9 cellular contexts compared by ENCODE assay signal in the genomic region with DNA sequence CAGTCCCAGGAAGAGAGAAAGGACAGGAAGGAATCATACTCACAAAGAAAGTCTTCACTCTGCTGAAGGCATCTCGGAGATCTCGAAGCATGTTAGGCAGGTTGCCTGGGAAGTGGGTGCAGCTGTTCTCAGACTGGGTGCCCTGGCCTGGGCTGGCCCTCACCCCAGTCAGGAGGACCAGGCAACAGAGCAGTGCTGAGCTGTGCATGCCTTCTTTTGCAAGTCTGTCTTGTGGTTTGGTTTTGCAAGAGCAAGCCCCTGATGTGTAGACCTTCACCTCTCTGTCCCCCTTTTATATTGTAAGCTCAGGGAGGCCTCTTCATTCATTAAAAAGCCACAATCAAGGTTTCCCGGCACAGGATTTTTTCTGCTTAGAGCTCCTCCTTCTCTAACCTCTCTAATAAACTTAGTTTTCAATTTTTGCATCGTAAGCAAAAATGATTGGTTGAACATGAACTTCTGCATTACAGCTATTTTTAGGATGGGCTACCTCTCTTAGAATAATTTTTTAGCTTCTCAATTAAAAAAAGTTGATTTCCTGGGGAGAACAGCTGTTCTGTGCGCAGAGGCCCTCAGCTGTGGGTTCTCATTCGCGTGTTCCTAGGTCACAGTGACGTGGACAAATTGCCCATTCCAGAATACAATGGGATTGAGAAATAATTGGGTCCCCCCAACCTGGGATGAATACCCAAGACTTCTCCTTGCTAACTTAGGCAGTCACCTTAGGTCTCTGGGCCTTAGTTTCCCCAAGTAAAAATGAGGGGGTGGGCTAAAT. TPM values are rescaled to one million over a fixed set of nuclear protein-coding genes. Genes with fewer than 3 reads are reported as not detected.
DNase-seq lines count a peak whose midpoint lies in the region; ATAC-seq and TF ChIP-seq lines count a peak whose summit lies in the region.
"Had no signal": no experiment of that assay in that cellular context is flagged by ENCODE, and none has a peak within 500 bp of the region (broad histone marks: within the 10 kb centered on the region; RNA-seq: fewer than 3 reads in every experiment).

A gene (minus strand): TSS at position 267 of the 775 bp plus-strand sequence. CDS start 59 bp downstream, at position 208.

- TF ChIP-seq POLR2A in suprapubic skin (IDR thresholded peaks at IDR 0.05) = no peak

- H3K4me1 Mint-ChIP-seq in activated CD8-positive, alpha-beta memory T cell treated with anti-CD3 and anti-CD28 coated beads, Interleukin-2, amount 10 ng/mL, durations not matched to agents 7 days and 5 days = peaks cover 64% of the 10 kb centered on the region

- 76% methylated on average over 8 of the region's 8 CpGs for WGBS in right cardiac atrium
- 89% methylated on average over 8 of the region's 8 CpGs for WGBS in suprapubic skin

- CTCF ChIA-PET in activated CD8-positive, alpha-beta memory T cell treated with anti-CD3 and anti-CD28 coated beads, Interleukin-2, amount 10 ng/mL, durations not matched to agents 7 days and 5 days (lab: Charles Lee) = interaction anchor here (0.9 to 9.5 kb wide), 8 partner anchors 12 to 57 kb away, joined by 3 to 92 read pairs (median 4); no protein-coding TSS in a partner anchor

- H3K27me3 ChIP-seq in right cardiac atrium (ENCODE audit: control insufficient read depth, insufficient read depth) = no peaks in the 10 kb centered on the region
- peaks cover 25% of the 10 kb centered on the region for H3K27me3 ChIP-seq in suprapubic skin

- in situ Hi-C loops in GM13976 (cut with MboI; ENCODE audit: low sequenced_read_pairs, unreplicated experiment) = no loop called here

- ATAC-seq in activated CD8-positive, alpha-beta memory T cell treated with anti-CD3 and anti-CD28 coated beads, Interleukin-2, amount 10 ng/mL, durations not matched to agents 7 days and 5 days = no peak
- peak; percentile 49 to 63 for ATAC-seq in right cardiac atrium

- H3K4me1 ChIP-seq in right cardiac atrium (ENCODE audit: control insufficient read depth, insufficient read depth, low read length) (no peaks in the 10 kb centered on the region), suprapubic skin (peaks cover 4% of the 10 kb centered on the region)

- no peak for DNase-seq in activated CD8-positive, alpha-beta memory T cell treated with anti-CD3 and anti-CD28 coated beads, Interleukin-2, amount 10 ng/mL, durations not matched to agents 7 days and 5 days
- no peak for DNase-seq in activated CD8-positive, alpha-beta memory T cell treated with anti-CD3 and anti-CD28 coated beads for 24 hours
- DNase-seq in NOMO-1 treated with dmso at 0.1 percent for 144 hours (lab: John Stamatoyannopoulos, UW; ENCODE audit: unreplicated experiment) (peak; percentile 45), right cardiac atrium (peak in 2 of 3 donors; percentile 29 to 60), suprapubic skin (ENCODE audit: low spot score in 2 of 2) (no peak), GM13976 (ENCODE audit: low spot score) (no peak), OCI-M2 (lab: John Stamatoyannopoulos, UW; ENCODE audit: unreplicated experiment) (no peak), epidermal melanocyte (ENCODE audit: insufficient read length, low spot score) (no peak)

- H3K9me3 Mint-ChIP-seq in activated CD8-positive, alpha-beta memory T cell treated with anti-CD3 and anti-CD28 coated beads, Interleukin-2, amount 10 ng/mL, durations not matched to agents 7 days and 5 days (ENCODE audit: low read depth) = no peaks in the 10 kb centered on the region

- H3K4me3 ChIP-seq in right cardiac atrium (ENCODE audit: low read length) = no peak within 1 kb of the TSS
- H3K4me3 ChIP-seq in suprapubic skin = no peak within 1 kb of the TSS

- peaks cover 47% of the 10 kb centered on the region for H3K27me3 Mint-ChIP-seq in activated CD8-positive, alpha-beta memory T cell treated with anti-CD3 and anti-CD28 coated beads, Interleukin-2, amount 10 ng/mL, durations not matched to agents 7 days and 5 days

- no peaks in the 10 kb centered on the region for H3K9me3 ChIP-seq in right cardiac atrium (ENCODE audit: control insufficient read depth, low read length)
- no peaks in the 10 kb centered on the region for H3K9me3 ChIP-seq in suprapubic skin

- H3K36me3 ChIP-seq in suprapubic skin = no peaks in the 10 kb centered on the region

- H3K36me3 Mint-ChIP-seq in activated CD8-positive, alpha-beta memory T cell treated with anti-CD3 and anti-CD28 coated beads, Interleukin-2, amount 10 ng/mL, durations not matched to agents 7 days and 5 days = no peaks in the 10 kb centered on the region

- no peak within 1 kb of the TSS for H3K27ac ChIP-seq in right cardiac atrium (ENCODE audit: low read length)
- H3K27ac ChIP-seq in suprapubic skin = peak within 1 kb of the TSS; percentile 6

- peak within 1 kb of the TSS; percentile 4 for H3K4me3 Mint-ChIP-seq in activated CD8-positive, alpha-beta memory T cell treated with anti-CD3 and anti-CD28 coated beads, Interleukin-2, amount 10 ng/mL, durations not matched to agents 7 days and 5 days

- H3K27ac Mint-ChIP-seq in activated CD8-positive, alpha-beta memory T cell treated with anti-CD3 and anti-CD28 coated beads, Interleukin-2, amount 10 ng/mL, durations not matched to agents 7 days and 5 days = peak within 1 kb of the TSS; percentile 0

- TF ChIP-seq EP300 in suprapubic skin (IDR thresholded peaks at IDR 0.05) = no peak

- intact Hi-C loops in right cardiac atrium (cut with DNase I) = no loop called here

- TF ChIP-seq CTCF in suprapubic skin (IDR thresholded peaks at IDR 0.05) (no peak), GM13976 (IDR thresholded peaks at IDR 0.05; ENCODE audit: borderline replicate concordance, control extremely low read depth, extremely low read depth, insufficient read depth, missing control alignments) (no peak)

RNA-seq across cellular contexts. Expression of the gene that starts here (rescaled TPM):
- total RNA-seq in activated CD8-positive, alpha-beta memory T cell treated with anti-CD3 and anti-CD28 coated beads, Interleukin-2, amount 10 ng/mL, durations not matched to agents 7 days and 5 days = not detected
- total RNA-seq in right cardiac atrium (1 to 10 TPM in 3 of 4 donors, under 1 TPM in 1; 0.59 to 5.9 (median 1.3) TPM), suprapubic skin (1 to 10 TPM in 2 of 4 donors, under 1 TPM in 1, not detected in 1; 0.49 to 1.6 (median 1.0) TPM)
- 0.75 TPM for polyA plus RNA-seq in right cardiac atrium
- total RNA-seq: pulmonary artery endothelial cell had no signal

Comparison
In these comparisons a context has a peak if more than half of its experiments do, and no peak if none do; other contexts are left out.
1. DNase-seq: peak in NOMO-1 treated with dmso at 0.1 percent for 144 hours (single experiment) and right cardiac atrium (2 of 3); none in activated CD8-positive, alpha-beta memory T cell treated with anti-CD3 and anti-CD28 coated beads, Interleukin-2, amount 10 ng/mL, durations not matched to agents 7 days and 5 days (single experiment), activated CD8-positive, alpha-beta memory T cell treated with anti-CD3 and anti-CD28 coated beads for 24 hours (single experiment), suprapubic skin (0 of 2), GM13976 (single experiment), OCI-M2 (single experiment) and epidermal melanocyte (single experiment).